Comparison of ENCODE assay signal across 10 cellular contexts in the genomic region with DNA sequence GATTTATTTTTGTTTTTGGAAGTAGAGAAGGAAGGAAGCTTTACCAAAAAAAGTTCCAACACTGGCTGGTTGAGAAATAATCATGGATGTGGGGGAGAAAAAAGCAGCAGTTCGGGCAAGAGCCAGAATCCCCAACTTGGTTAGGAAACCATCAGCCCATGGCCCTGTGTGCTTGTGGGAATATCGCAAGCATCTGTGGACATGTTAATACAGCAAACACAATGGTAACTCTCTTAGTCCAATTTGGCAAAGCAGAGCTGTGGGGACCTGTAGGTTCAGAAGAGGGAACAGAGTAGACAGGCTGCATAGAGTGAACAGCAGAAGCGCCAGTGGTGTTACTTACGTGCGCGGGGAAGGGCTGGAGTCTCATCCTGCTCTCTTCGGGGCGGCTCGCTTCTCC. TPM values are rescaled to one million over a fixed set of nuclear protein-coding genes. Genes with fewer than 3 reads are reported as not detected.
A peak's percentile ranks its signal among the peaks of the same experiment; 100 is the strongest.
DNase-seq lines count a peak whose midpoint lies in the region; ATAC-seq and TF ChIP-seq lines count a peak whose summit lies in the region.
"Had no signal": no experiment of that assay in that cellular context is flagged by ENCODE, and none has a peak within 500 bp of the region (broad histone marks: within the 10 kb centered on the region; RNA-seq: fewer than 3 reads in every experiment).

No MANE protein-coding gene starts in this region.

- H3K4me1 ChIP-seq in body of pancreas (peaks cover 58% of the 10 kb centered on the region), suprapubic skin (peaks cover 24% of the 10 kb centered on the region)

- ATAC-seq in activated T-cell treated with anti-CD3 and anti-CD28 coated beads, Interleukin-2, amount 50 U/mL, for 72 hours (replicated peaks in 1 of 2), result no peak
- ATAC-seq in body of pancreas (no peak), memory B cell (ENCODE audit: low read depth) (no peak)

- H3K27ac ChIP-seq in body of pancreas, result peak overlapping the region; percentile 55 to 88 (median 78)
- H3K27ac ChIP-seq in suprapubic skin, result peak overlapping the region; percentile 20
- H3K27ac ChIP-seq: colonic mucosa had no signal

- no peaks in the 10 kb centered on the region for H3K9me3 Mint-ChIP-seq in activated T-cell treated with anti-CD3 and anti-CD28 coated beads, Interleukin-2, amount 50 U/mL, for 72 hours
- no peaks in the 10 kb centered on the region for H3K9me3 Mint-ChIP-seq in memory B cell

- intact Hi-C loops in body of pancreas (cut with DNase I), result no loop called here

- H3K27me3 Mint-ChIP-seq in activated T-cell treated with anti-CD3 and anti-CD28 coated beads, Interleukin-2, amount 50 U/mL, for 72 hours (ENCODE audit: low read depth), result no peaks in the 10 kb centered on the region
- no peaks in the 10 kb centered on the region for H3K27me3 Mint-ChIP-seq in memory B cell

- no peak overlapping the region for H3K4me3 Mint-ChIP-seq in activated T-cell treated with anti-CD3 and anti-CD28 coated beads, Interleukin-2, amount 50 U/mL, for 72 hours
- no peak overlapping the region for H3K4me3 Mint-ChIP-seq in memory B cell

- H3K9me3 ChIP-seq in body of pancreas, result no peaks in the 10 kb centered on the region
- H3K9me3 ChIP-seq in suprapubic skin, result no peaks in the 10 kb centered on the region
- H3K9me3 ChIP-seq: colonic mucosa had no signal

- no peak overlapping the region for H3K4me3 ChIP-seq in body of pancreas
- H3K4me3 ChIP-seq in suprapubic skin, result no peak overlapping the region
- H3K4me3 ChIP-seq: colonic mucosa had no signal

- peaks cover 6 to 32% of the 10 kb centered on the region in 2 donors for H3K36me3 Mint-ChIP-seq in activated T-cell treated with anti-CD3 and anti-CD28 coated beads, Interleukin-2, amount 50 U/mL, for 72 hours (ENCODE audit: insufficient read depth in 2 of 2)
- H3K36me3 Mint-ChIP-seq in memory B cell, result peaks cover 30% of the 10 kb centered on the region

- 90 to 92% methylated on average over 9 of the region's 9 CpGs for WGBS in body of pancreas, 2 donors
- 79% methylated on average over 9 of the region's 9 CpGs for WGBS in suprapubic skin

- TF ChIP-seq POLR2A in body of pancreas (IDR thresholded peaks at IDR 0.05) (no peak), suprapubic skin (IDR thresholded peaks at IDR 0.05) (no peak)

- peaks cover 0 to 1% of the 10 kb centered on the region in 2 donors for H3K36me3 ChIP-seq in body of pancreas (replicated peaks in 1 of 2; ENCODE audit: insufficient read depth in 1 of 2, low read depth in 2 of 2)
- peaks cover 64% of the 10 kb centered on the region for H3K36me3 ChIP-seq in suprapubic skin
- H3K36me3 ChIP-seq: colonic mucosa had no signal

- DNase-seq in activated T-cell treated with anti-CD3 and anti-CD28 coated beads, Interleukin-2, amount 50 U/mL, for 72 hours, result no peak
- DNase-seq in activated T-cell treated with anti-CD3 and anti-CD28 coated beads for 4 hours (no peak), body of pancreas (no peak), memory B cell (ENCODE audit: low spot score in 2 of 2) (no peak), suprapubic skin (ENCODE audit: low spot score in 2 of 2) (no peak), hepatic stellate cell (ENCODE audit: low spot score) (no peak), medulla oblongata (ENCODE audit: extremely low spot score) (no peak)
- no peak for DNase-seq in stimulated activated naive CD4-positive, alpha-beta T cell (lab: John Stamatoyannopoulos, UW)
- DNase-seq: colonic mucosa, NCI-H2107 had no signal

- H3K4me1 Mint-ChIP-seq in activated T-cell treated with anti-CD3 and anti-CD28 coated beads, Interleukin-2, amount 50 U/mL, for 72 hours (ENCODE audit: low read depth), result peaks cover 37% of the 10 kb centered on the region
- H3K4me1 Mint-ChIP-seq in memory B cell, result peaks cover 12% of the 10 kb centered on the region

- TF ChIP-seq CTCF in body of pancreas (IDR thresholded peaks at IDR 0.05), result no peak
- TF ChIP-seq CTCF in suprapubic skin (IDR thresholded peaks at IDR 0.05), result no peak

- no peaks in the 10 kb centered on the region for H3K27me3 ChIP-seq in body of pancreas
- no peaks in the 10 kb centered on the region for H3K27me3 ChIP-seq in suprapubic skin
- H3K27me3 ChIP-seq: colonic mucosa had no signal

- TF ChIP-seq EP300 in suprapubic skin (IDR thresholded peaks at IDR 0.05), result no peak

- peak overlapping the region; percentile 81 for H3K27ac Mint-ChIP-seq in activated T-cell treated with anti-CD3 and anti-CD28 coated beads, Interleukin-2, amount 50 U/mL, for 72 hours
- peak overlapping the region; percentile 76 for H3K27ac Mint-ChIP-seq in memory B cell

RNA-seq across cellular contexts. Expression of a gene that starts 46.8 kb away (rescaled TPM):
- 10 to 100 TPM; 22.5 to 25.1 TPM for total RNA-seq in activated T-cell treated with anti-CD3 and anti-CD28 coated beads, Interleukin-2, amount 50 U/mL, for 72 hours
- total RNA-seq in body of pancreas, result 10 to 100 TPM; 29.3 to 72.2 TPM
- 10 to 100 TPM; 22.6 to 96.4 (median 36.6) TPM for total RNA-seq in suprapubic skin

RNA-seq across cellular contexts. Expression of a gene that starts 49.3 kb away (rescaled TPM):
- 10 to 100 TPM; 70.0 to 74.9 TPM for total RNA-seq in activated T-cell treated with anti-CD3 and anti-CD28 coated beads, Interleukin-2, amount 50 U/mL, for 72 hours
- 10 to 100 TPM; 44.4 to 50.1 TPM for total RNA-seq in body of pancreas
- total RNA-seq in suprapubic skin, result 10 to 100 TPM; 19.4 to 60.6 (median 35.0) TPM

RNA-seq across cellular contexts. Expression of a gene that starts 52.3 kb away (rescaled TPM):
- total RNA-seq in activated T-cell treated with anti-CD3 and anti-CD28 coated beads, Interleukin-2, amount 50 U/mL, for 72 hours, result 10 to 100 TPM; 67.8 to 72.8 TPM
- total RNA-seq in body of pancreas (10 to 100 TPM; 33.0 to 35.0 TPM), suprapubic skin (100 to 1,000 TPM; 104 to 161 (median 114) TPM)
